15 cellular contexts compared by ENCODE assay signal in genomic region chr12:125852116-125852515, GRCh38.
DNase-seq lines count a peak whose midpoint lies in the region; ATAC-seq and TF ChIP-seq lines count a peak whose summit lies in the region.
"Had no signal": no experiment of that assay in that cellular context is flagged by ENCODE, and none has a peak within 500 bp of the region (broad histone marks: within the 10 kb centered on the region; RNA-seq: fewer than 3 reads in every experiment).

No MANE protein-coding gene starts in this region.

- POLR2A ChIA-PET in MCF 10A (lab: Yijun Ruan, JAX), result no interaction called here

- H3K9me3 ChIP-seq in trophoblast cell (ENCODE audit: insufficient read depth, low read depth, low read length), result no peaks in the 10 kb centered on the region
- H3K9me3 ChIP-seq: A549 had no signal

- no peaks in the 10 kb centered on the region for H3K79me1 ChIP-seq in trophoblast cell (ENCODE audit: low read length)

- H3K4me1 ChIP-seq in trophoblast cell (ENCODE audit: control insufficient read depth in 1 of 2, insufficient read depth in 2 of 2, low read length in 2 of 2), result no peaks in the 10 kb centered on the region
- H3K4me1 ChIP-seq: A549 had no signal

- TF ChIP-seq CTCF in MCF 10A (IDR thresholded peaks at IDR 0.05; ENCODE audit: unreplicated experiment), result no peak

- no peak overlapping the region for H3K9ac ChIP-seq in trophoblast cell (ENCODE audit: low read length)
- H3K9ac ChIP-seq: GM23248 had no signal

- no peak overlapping the region for H3K14ac ChIP-seq in trophoblast cell (ENCODE audit: low read length)

- H3K27me3 ChIP-seq in trophoblast cell (ENCODE audit: insufficient read depth, low read length), result no peaks in the 10 kb centered on the region

- H3K36me3 Mint-ChIP-seq in MCF 10A (ENCODE audit: insufficient read depth, unreplicated experiment), result no peaks in the 10 kb centered on the region

- intact Hi-C loops in MCF 10A (cut with micrococcal nuclease), result no loop called here

- H2AFZ ChIP-seq in trophoblast cell (ENCODE audit: insufficient read depth, low read length, poor library complexity), result no peak overlapping the region
- H2AFZ ChIP-seq: GM23248 had no signal

- ATAC-seq in GM18868 (IDR thresholded peaks at IDR 0.05; ENCODE audit: unreplicated experiment), result no peak
- ATAC-seq: A549 had no signal

- H3K27me3 Mint-ChIP-seq in MCF 10A (ENCODE audit: insufficient read depth, unreplicated experiment), result no peaks in the 10 kb centered on the region
- H3K27me3 Mint-ChIP-seq: CD4-positive, alpha-beta T cell had no signal

- H3K4ac ChIP-seq in trophoblast cell (ENCODE audit: low read depth, low read length), result no peak overlapping the region

- H4K8ac ChIP-seq in trophoblast cell (ENCODE audit: low read depth, low read length), result no peak overlapping the region

- no peak overlapping the region for H3K18ac ChIP-seq in trophoblast cell (ENCODE audit: low read length)

- BruUV-seq in MCF 10A (replicated peaks; lab: Mats Ljungman, UMichigan), result no TSS peak

- peaks cover 16% of the 10 kb centered on the region for H3K9me3 Mint-ChIP-seq in MCF 10A (ENCODE audit: unreplicated experiment)
- H3K9me3 Mint-ChIP-seq: CD4-positive, alpha-beta T cell had no signal

- WGBS in trophoblast cell (ENCODE audit: extremely low coverage, insufficient coverage, insufficient read length), result no CpG with 5 or more reads among the region's 5 CpGs

- no peaks in the 10 kb centered on the region for H3K4me1 Mint-ChIP-seq in MCF 10A (ENCODE audit: insufficient read depth, unreplicated experiment)

- no peak overlapping the region for H3K23ac ChIP-seq in trophoblast cell (ENCODE audit: low read length)

- H4K91ac ChIP-seq in trophoblast cell (ENCODE audit: low read depth, low read length), result no peak overlapping the region

- no peak overlapping the region for H4K12ac ChIP-seq in trophoblast cell (ENCODE audit: low read depth, low read length)

- no peaks in the 10 kb centered on the region for H3K79me2 ChIP-seq in trophoblast cell (ENCODE audit: control insufficient read depth, insufficient read depth, low read length, poor library complexity)

- no peak overlapping the region for H2BK5ac ChIP-seq in trophoblast cell (ENCODE audit: low read depth, low read length, poor library complexity)

- CTCF ChIA-PET in MCF 10A (lab: Yijun Ruan, JAX), result interaction anchor here (0.7 kb wide), 1 partner anchor 8 kb away, joined by 4 read pairs; no protein-coding TSS in a partner anchor

- no peak overlapping the region for H3K4me3 ChIP-seq in trophoblast cell (ENCODE audit: low read depth, low read length)
- H3K4me3 ChIP-seq: A549, GM23248 had no signal

- no peak overlapping the region for H3K4me3 Mint-ChIP-seq in MCF 10A (ENCODE audit: unreplicated experiment)
- H3K4me3 Mint-ChIP-seq: CD4-positive, alpha-beta T cell had no signal

- no peaks in the 10 kb centered on the region for H3K36me3 ChIP-seq in trophoblast cell (ENCODE audit: control insufficient read depth in 1 of 2, insufficient read depth in 2 of 2, low read length in 2 of 2)

- no peak overlapping the region for H2BK12ac ChIP-seq in trophoblast cell (ENCODE audit: low read length)

- no peak overlapping the region for H3K27ac ChIP-seq in trophoblast cell (ENCODE audit: low read depth, low read length)
- H3K27ac ChIP-seq: A549, C4-2B, GM23248 had no signal

- H2AK5ac ChIP-seq in trophoblast cell (ENCODE audit: low read length), result no peak overlapping the region

- H2BK120ac ChIP-seq in trophoblast cell (ENCODE audit: insufficient read depth, low read length, poor library complexity), result no peak overlapping the region

- no peak overlapping the region for H3K4me2 ChIP-seq in trophoblast cell (ENCODE audit: low read length)
- H3K4me2 ChIP-seq: A549 had no signal

- no peak overlapping the region for H3K27ac Mint-ChIP-seq in MCF 10A (ENCODE audit: low read depth, unreplicated experiment)
- H3K27ac Mint-ChIP-seq: CD4-positive, alpha-beta T cell had no signal

- DNase-seq in RPMI7951 (ENCODE audit: low read depth), result peak; percentile 2
- DNase-seq in fibroblast of peridontal ligament (ENCODE audit: extremely low read depth), result peak; percentile 2
- DNase-seq in trophoblast cell, result peak; percentile 81 to 92
- no peak for DNase-seq in NOMO-1 treated with dmso at 0.1 percent for 144 hours (lab: John Stamatoyannopoulos, UW; ENCODE audit: unreplicated experiment)
- no peak for DNase-seq in MCF 10A (ENCODE audit: unreplicated experiment)
- DNase-seq: AML-193; CD4-positive, alpha-beta T cell; DMS153; DMS79 treated with DMSO at 0.1 percent for 48 hours; GF-D8; GM23248; HCEC 1CT had no signal

Comparison
In these comparisons a context has a peak if more than half of its experiments do, and no peak if none do; other contexts are left out.
1. DNase-seq: peak in RPMI7951 (single experiment), fibroblast of peridontal ligament (single experiment) and trophoblast cell (2 of 2); none in NOMO-1 treated with dmso at 0.1 percent for 144 hours (single experiment) and MCF 10A (single experiment).